ENCODE assay signal across 19 cellular contexts in genomic region chr11:64841592-64842365, GRCh38. TPM values are rescaled to one million over a fixed set of nuclear protein-coding genes. Genes with fewer than 3 reads are reported as not detected.
DNase-seq lines count a peak whose midpoint lies in the region; ATAC-seq, FAIRE-seq and TF ChIP-seq lines count a peak whose summit lies in the region.
"Had no signal": no experiment of that assay in that cellular context is flagged by ENCODE, and none has a peak within 500 bp of the region (broad histone marks: within the 10 kb centered on the region; RNA-seq: fewer than 3 reads in every experiment).

No MANE protein-coding gene starts in this region.

- H3K4me1 ChIP-seq in HepG2 (ENCODE audit: insufficient read depth, low read length) (peaks cover 46% of the 10 kb centered on the region), right lobe of liver (peaks cover 0 to 5% (median 0%) of the 10 kb centered on the region in 4 donors)

- no TSS peak for BruUV-seq in HepG2 (replicated peaks; lab: Mats Ljungman, UMichigan)

- no peak for TF ChIP-seq CTCF in HepG2 (CRISPR knock-in tag; IDR thresholded peaks at IDR 0.05)
- no peak for TF ChIP-seq CTCF in right lobe of liver (IDR thresholded peaks at IDR 0.05)
- no peak for TF ChIP-seq CTCF in neural crest cell (conservative IDR thresholded peaks at IDR 0.05)

- no peak overlapping the region; the same call in 1 of the 2 replicates for H3K9ac ChIP-seq in HepG2 (ENCODE audit: insufficient read depth, low read depth, low read length)

- H3K4me3 ChIP-seq in HepG2 (replicated peaks in 1 of 3; ENCODE audit: insufficient read depth in 1 of 3, low read depth in 2 of 3, low read length in 3 of 3) (no peak overlapping the region), right lobe of liver (no peak overlapping the region)
- H3K4me3 ChIP-seq: thoracic aorta had no signal

- TF ChIP-seq EP300 in HepG2 (IDR thresholded peaks at IDR 0.05; ENCODE audit: low read depth in 2 of 2, low read length in 2 of 2) (no peak), HepG2 (CRISPR knock-in tag; IDR thresholded peaks at IDR 0.05; ENCODE audit: borderline replicate concordance) (no peak)

- WGBS in HepG2 (ENCODE audit: low lambda C conversion rate) = 78% methylated on average over 7 of the region's 15 CpGs
- no CpG with 5 or more reads among the region's 15 CpGs for WGBS in right lobe of liver (ENCODE audit: insufficient coverage, low coverage, low lambda C conversion rate, missing lambda C conversion rate)

- H2AFZ ChIP-seq in HepG2 (ENCODE audit: low read length) = no peak overlapping the region

- H3K27ac ChIP-seq in HepG2 (ENCODE audit: extremely low read length, insufficient read depth, low read length) = no peak overlapping the region
- H3K27ac ChIP-seq in right lobe of liver = no peak overlapping the region
- H3K27ac ChIP-seq: thoracic aorta had no signal

- H3K4me3 Mint-ChIP-seq in neural crest cell = no peak overlapping the region
- H3K4me3 Mint-ChIP-seq: CD8-positive, alpha-beta T cell; naive thymus-derived CD4-positive, alpha-beta T cell had no signal

- no peak for ATAC-seq in HepG2
- no peak for ATAC-seq in right lobe of liver
- no peak for ATAC-seq in GM21526 (IDR thresholded peaks at IDR 0.05; ENCODE audit: low FRiP score, unreplicated experiment)
- ATAC-seq in GM18861 (IDR thresholded peaks at IDR 0.05; ENCODE audit: unreplicated experiment) = no peak
- ATAC-seq: activated CD4-positive, CD25-positive, alpha-beta regulatory T cell treated with anti-CD3 and anti-CD28 coated beads, Interleukin-2, amount 50 U/mL, for 24 hours; CD8-positive, alpha-beta T cell; naive thymus-derived CD4-positive, alpha-beta T cell; Right ventricle myocardium inferior had no signal

- no peak for FAIRE-seq in HepG2 (lab: Jason Lieb, UNC)
- FAIRE-seq: H54 had no signal

- H3K36me3 Mint-ChIP-seq in neural crest cell (ENCODE audit: low read depth) = no peaks in the 10 kb centered on the region

- no peaks in the 10 kb centered on the region for H3K9me3 Mint-ChIP-seq in neural crest cell
- H3K9me3 Mint-ChIP-seq: CD8-positive, alpha-beta T cell had no signal

- peaks cover 17% of the 10 kb centered on the region for H3K27me3 Mint-ChIP-seq in neural crest cell (ENCODE audit: low read depth)
- H3K27me3 Mint-ChIP-seq: naive thymus-derived CD4-positive, alpha-beta T cell had no signal

- intact Hi-C loops in HepG2 (cut with micrococcal nuclease; ENCODE audit: unreplicated experiment) = loop anchor here (10.0 kb wide), 1 partner anchor 57 kb away; no protein-coding TSS in a partner anchor
- intact Hi-C loops in right lobe of liver (cut with DNase I) = loop anchor here in 1 of 2 donors (10.0 kb wide), 1 partner anchor 57 kb away; no protein-coding TSS in a partner anchor

- TF ChIP-seq RAD21 in HepG2 (CRISPR knock-in tag; IDR thresholded peaks at IDR 0.05) = no peak

- H3K27ac Mint-ChIP-seq in neural crest cell (ENCODE audit: unreplicated experiment) = peak overlapping the region; percentile 27
- H3K27ac Mint-ChIP-seq: CD8-positive, alpha-beta T cell had no signal

- H3K36me3 ChIP-seq in HepG2 (replicated peaks in 1 of 2; ENCODE audit: control insufficient read depth in 1 of 2, insufficient read depth in 2 of 2, low read length in 2 of 2) (no peaks in the 10 kb centered on the region), right lobe of liver (no peaks in the 10 kb centered on the region)
- H3K36me3 ChIP-seq: thoracic aorta had no signal

- in situ Hi-C loops in HepG2 (cut with HindIII; ENCODE audit: extremely low pct_ligation_motif_present, low pct_unique_long_range_greater_than_20kb) = loop anchor here (5.0 kb wide), 1 partner anchor 39 kb away; the partner anchor contains the start of gene MAP4K2

- TF ChIP-seq POLR2A in HepG2 (IDR thresholded peaks at IDR 0.05; ENCODE audit: insufficient read depth in 1 of 2, low read depth in 2 of 2, low read length in 2 of 2) (no peak), right lobe of liver (IDR thresholded peaks at IDR 0.05) (no peak)

- H3K27me3 ChIP-seq in HepG2 (ENCODE audit: control insufficient read depth in 1 of 2, insufficient read depth in 2 of 2, low read length in 2 of 2) (no peaks in the 10 kb centered on the region; a peak in 2 of 5 replicates), right lobe of liver (no peaks in the 10 kb centered on the region)

- DNase-seq in HepG2 (ENCODE audit: low spot score) (no peak), right lobe of liver (no peak), ecto neural progenitor cell (ENCODE audit: low spot score) (peak; percentile 75), neural crest cell (ENCODE audit: low read depth, low spot score) (no peak), NCI-H524 treated with DMSO at 0.1 percent for 48 hours (lab: John Stamatoyannopoulos, UW) (no peak)
- DNase-seq in activated CD4-positive, CD25-positive, alpha-beta regulatory T cell (lab: John Stamatoyannopoulos, UW) = no peak
- DNase-seq: activated naive CD4-positive, alpha-beta T cell; CD8-positive, alpha-beta T cell; EL; naive thymus-derived CD4-positive, alpha-beta T cell; NCI-H2171 treated with DMSO at 0.1 percent for 48 hours; stimulated activated CD4-positive, alpha-beta T cell treated with anti-CD3 and anti-CD28 coated beads, Interleukin-1b, Interleukin-23, amount 100 ng/mL, for 48 hours; T-helper 1 cell had no signal

- H3K9me3 ChIP-seq in HepG2 (ENCODE audit: low read length) (no peaks in the 10 kb centered on the region), right lobe of liver (no peaks in the 10 kb centered on the region)
- H3K9me3 ChIP-seq: thoracic aorta had no signal

- CTCF ChIA-PET in HepG2 (lab: Yijun Ruan, JAX; ENCODE audit: low intra/inter-chr PET ratio, low total read pairs) = no interaction called here

- no peaks in the 10 kb centered on the region for H4K20me1 ChIP-seq in HepG2 (ENCODE audit: insufficient read depth, low read length)

- no peaks in the 10 kb centered on the region for H3K79me2 ChIP-seq in HepG2 (ENCODE audit: insufficient read depth, low read length)

- H3K4me2 ChIP-seq in HepG2 (ENCODE audit: low read depth, low read length) = peak overlapping the region; percentile 99; the same call in 1 of the 2 replicates

- H3K4me1 Mint-ChIP-seq in neural crest cell = peaks cover 9% of the 10 kb centered on the region

- POLR2A ChIA-PET in HepG2 (lab: Yijun Ruan, JAX) = interaction anchor here (1.2 to 1.4 kb wide), 2 partner anchors 63 to 172 kb away, joined by 5 to 6 read pairs; partner anchors contain the start of gene ARL2

RNA-seq across cellular contexts. Expression of gene CDC42BPG, which starts 2.7 kb away (rescaled TPM):
- 0.77 and 1.4 TPM in 2 replicates for total RNA-seq in HepG2 (2016; rRNA removed; fragmentation: Illumina TruSeq; extraction: Trizol)
- total RNA-seq in HepG2 (2016; cell fraction: cytosol; rRNA removed; fragmentation: Illumina TruSeq; extraction: Trizol; ENCODE audit: low read depth) = 0.10 and 0.35 TPM in 2 replicates
- total RNA-seq in HepG2 (2016; cell fraction: insoluble cytoplasmic fraction; rRNA removed; fragmentation: Illumina TruSeq; extraction: Trizol) = 0.42 and 1.4 TPM in 2 replicates
- 0.37 and 0.38 TPM in 2 replicates for total RNA-seq in HepG2 (2016; cell fraction: membrane; rRNA removed; fragmentation: Illumina TruSeq; extraction: Trizol)
- total RNA-seq in HepG2 (2016; cell fraction: nucleus; rRNA removed; fragmentation: Illumina TruSeq; extraction: Trizol) = 1.8 and 2.0 TPM in 2 replicates
- polyA plus RNA-seq in HepG2 (2011; rRNA removed) = 0.55 and 0.99 TPM in 2 replicates
- polyA plus RNA-seq in HepG2 (2011; cell fraction: cytosol; rRNA removed) = 0.34 and 0.54 TPM in 2 replicates
- polyA plus RNA-seq in HepG2 (2011; cell fraction: nucleus; rRNA removed) = 6.3 and 7.3 TPM in 2 replicates
- polyA plus RNA-seq in HepG2 (2012) = 1.2 and 1.3 TPM in 2 replicates
- 0.06 and 0.11 TPM in 2 replicates for polyA plus RNA-seq in HepG2 (2016; cell fraction: cytosol; fragmentation: Illumina TruSeq; extraction: Trizol; ENCODE audit: low read depth)
- polyA plus RNA-seq in HepG2 (2016; cell fraction: insoluble cytoplasmic fraction; fragmentation: Illumina TruSeq; extraction: Trizol; ENCODE audit: low read depth) = 0.63 and 0.75 TPM in 2 replicates
- polyA plus RNA-seq in HepG2 (2016; cell fraction: membrane; fragmentation: Illumina TruSeq; extraction: Trizol; ENCODE audit: low read depth) = 0.24 and 0.70 TPM in 2 replicates
- 4.9 and 5.6 TPM in 2 replicates for polyA plus RNA-seq in HepG2 (2016; cell fraction: nucleus; fragmentation: Illumina TruSeq; extraction: Trizol; ENCODE audit: insufficient read depth, low read depth)
- polyA minus RNA-seq in HepG2 (2011; rRNA and poly(A)+ RNA removed; ENCODE audit: low replicate concordance) = 1.3 and 2.7 TPM in 2 replicates
- 0.59 and 1.6 TPM in 2 replicates for polyA minus RNA-seq in HepG2 (2011; cell fraction: cytosol; rRNA and poly(A)+ RNA removed)
- 1.9 and 4.0 TPM in 2 replicates for polyA minus RNA-seq in HepG2 (2011; cell fraction: nucleus; rRNA and poly(A)+ RNA removed)
- 1 to 10 TPM in 1 of 6 experiments, under 1 TPM in 5; 0.63 to 1.1 (median 0.99) TPM for total RNA-seq in right lobe of liver
- 3.0 and 3.5 TPM in 2 replicates for total RNA-seq in neural crest cell

RNA-seq across cellular contexts. Expression of gene MEN1, which starts 31.4 kb away (rescaled TPM):
- total RNA-seq in HepG2 (2016; rRNA removed; fragmentation: Illumina TruSeq; extraction: Trizol) (15.3 and 20.5 TPM in 2 replicates), right lobe of liver (10 to 100 TPM; 13.1 to 21.5 (median 17.0) TPM), neural crest cell (54.8 and 57.9 TPM in 2 replicates)
- 3.8 and 4.3 TPM in 2 replicates for total RNA-seq in HepG2 (2016; cell fraction: cytosol; rRNA removed; fragmentation: Illumina TruSeq; extraction: Trizol; ENCODE audit: low read depth)
- 11.7 and 21.5 TPM in 2 replicates for total RNA-seq in HepG2 (2016; cell fraction: insoluble cytoplasmic fraction; rRNA removed; fragmentation: Illumina TruSeq; extraction: Trizol)
- total RNA-seq in HepG2 (2016; cell fraction: membrane; rRNA removed; fragmentation: Illumina TruSeq; extraction: Trizol) = 9.8 and 11.2 TPM in 2 replicates
- 16.8 and 17.9 TPM in 2 replicates for total RNA-seq in HepG2 (2016; cell fraction: nucleus; rRNA removed; fragmentation: Illumina TruSeq; extraction: Trizol)
- polyA plus RNA-seq in HepG2 (2011; rRNA removed) = 27.3 and 30.9 TPM in 2 replicates
- polyA plus RNA-seq in HepG2 (2011; cell fraction: cytosol; rRNA removed) = 11.1 and 16.7 TPM in 2 replicates
- polyA plus RNA-seq in HepG2 (2011; cell fraction: nucleus; rRNA removed) = 97.2 and 109 TPM in 2 replicates
- 19.6 and 26.4 TPM in 2 replicates for polyA plus RNA-seq in HepG2 (2012)
- 5.0 and 5.9 TPM in 2 replicates for polyA plus RNA-seq in HepG2 (2016; cell fraction: cytosol; fragmentation: Illumina TruSeq; extraction: Trizol; ENCODE audit: low read depth)
- 24.4 and 31.0 TPM in 2 replicates for polyA plus RNA-seq in HepG2 (2016; cell fraction: insoluble cytoplasmic fraction; fragmentation: Illumina TruSeq; extraction: Trizol; ENCODE audit: low read depth)
- 13.6 and 15.0 TPM in 2 replicates for polyA plus RNA-seq in HepG2 (2016; cell fraction: membrane; fragmentation: Illumina TruSeq; extraction: Trizol; ENCODE audit: low read depth)
- polyA plus RNA-seq in HepG2 (2016; cell fraction: nucleus; fragmentation: Illumina TruSeq; extraction: Trizol; ENCODE audit: insufficient read depth, low read depth) = 70.2 and 70.8 TPM in 2 replicates
- 38.1 and 40.7 TPM in 2 replicates for polyA minus RNA-seq in HepG2 (2011; rRNA and poly(A)+ RNA removed; ENCODE audit: low replicate concordance)
- 14.8 and 15.4 TPM in 2 replicates for polyA minus RNA-seq in HepG2 (2011; cell fraction: cytosol; rRNA and poly(A)+ RNA removed)
- polyA minus RNA-seq in HepG2 (2011; cell fraction: nucleus; rRNA and poly(A)+ RNA removed) = 11.1 and 15.7 TPM in 2 replicates

RNA-seq across cellular contexts. Expression of gene EHD1, which starts 36.6 kb away (rescaled TPM):
- 22.0 and 26.6 TPM in 2 replicates for total RNA-seq in HepG2 (2016; rRNA removed; fragmentation: Illumina TruSeq; extraction: Trizol)
- total RNA-seq in HepG2 (2016; cell fraction: cytosol; rRNA removed; fragmentation: Illumina TruSeq; extraction: Trizol; ENCODE audit: low read depth) = 8.1 and 9.7 TPM in 2 replicates
- total RNA-seq in HepG2 (2016; cell fraction: insoluble cytoplasmic fraction; rRNA removed; fragmentation: Illumina TruSeq; extraction: Trizol) = 22.9 and 29.1 TPM in 2 replicates
- total RNA-seq in HepG2 (2016; cell fraction: membrane; rRNA removed; fragmentation: Illumina TruSeq; extraction: Trizol) = 11.0 and 11.5 TPM in 2 replicates
- total RNA-seq in HepG2 (2016; cell fraction: nucleus; rRNA removed; fragmentation: Illumina TruSeq; extraction: Trizol) = 16.8 and 19.6 TPM in 2 replicates
- polyA plus RNA-seq in HepG2 (2011; rRNA removed) = 23.6 and 29.4 TPM in 2 replicates
- 20.8 and 31.1 TPM in 2 replicates for polyA plus RNA-seq in HepG2 (2011; cell fraction: cytosol; rRNA removed)
- polyA plus RNA-seq in HepG2 (2011; cell fraction: nucleus; rRNA removed) = 42.3 and 43.0 TPM in 2 replicates
- 18.8 and 23.3 TPM in 2 replicates for polyA plus RNA-seq in HepG2 (2012)
- polyA plus RNA-seq in HepG2 (2016; cell fraction: cytosol; fragmentation: Illumina TruSeq; extraction: Trizol; ENCODE audit: low read depth) = 3.5 and 3.9 TPM in 2 replicates
- polyA plus RNA-seq in HepG2 (2016; cell fraction: insoluble cytoplasmic fraction; fragmentation: Illumina TruSeq; extraction: Trizol; ENCODE audit: low read depth) = 29.0 and 35.3 TPM in 2 replicates
- 7.9 and 9.3 TPM in 2 replicates for polyA plus RNA-seq in HepG2 (2016; cell fraction: membrane; fragmentation: Illumina TruSeq; extraction: Trizol; ENCODE audit: low read depth)
- 33.4 and 34.4 TPM in 2 replicates for polyA plus RNA-seq in HepG2 (2016; cell fraction: nucleus; fragmentation: Illumina TruSeq; extraction: Trizol; ENCODE audit: insufficient read depth, low read depth)
- polyA minus RNA-seq in HepG2 (2011; rRNA and poly(A)+ RNA removed; ENCODE audit: low replicate concordance) = 63.9 and 78.7 TPM in 2 replicates
- 21.2 and 28.0 TPM in 2 replicates for polyA minus RNA-seq in HepG2 (2011; cell fraction: cytosol; rRNA and poly(A)+ RNA removed)
- polyA minus RNA-seq in HepG2 (2011; cell fraction: nucleus; rRNA and poly(A)+ RNA removed) = 15.5 and 22.1 TPM in 2 replicates
- total RNA-seq in right lobe of liver = 10 to 100 TPM; 18.8 to 36.1 (median 26.3) TPM
- total RNA-seq in neural crest cell = 74.2 and 77.2 TPM in 2 replicates

RNA-seq across cellular contexts. Expression of gene MAP4K2, which starts 38.8 kb away (rescaled TPM):
- total RNA-seq in HepG2 (2016; rRNA removed; fragmentation: Illumina TruSeq; extraction: Trizol) = 7.8 and 8.3 TPM in 2 replicates
- 3.5 and 4.1 TPM in 2 replicates for total RNA-seq in HepG2 (2016; cell fraction: cytosol; rRNA removed; fragmentation: Illumina TruSeq; extraction: Trizol; ENCODE audit: low read depth)
- 4.8 and 7.6 TPM in 2 replicates for total RNA-seq in HepG2 (2016; cell fraction: insoluble cytoplasmic fraction; rRNA removed; fragmentation: Illumina TruSeq; extraction: Trizol)
- total RNA-seq in HepG2 (2016; cell fraction: membrane; rRNA removed; fragmentation: Illumina TruSeq; extraction: Trizol) = 10.9 and 11.1 TPM in 2 replicates
- total RNA-seq in HepG2 (2016; cell fraction: nucleus; rRNA removed; fragmentation: Illumina TruSeq; extraction: Trizol) = 6.7 and 7.4 TPM in 2 replicates
- 15.5 and 17.6 TPM in 2 replicates for polyA plus RNA-seq in HepG2 (2011; rRNA removed)
- 7.7 and 11.1 TPM in 2 replicates for polyA plus RNA-seq in HepG2 (2011; cell fraction: cytosol; rRNA removed)
- 71.3 and 101 TPM in 2 replicates for polyA plus RNA-seq in HepG2 (2011; cell fraction: nucleus; rRNA removed)
- polyA plus RNA-seq in HepG2 (2012) = 8.7 and 10.1 TPM in 2 replicates
- 5.1 and 6.2 TPM in 2 replicates for polyA plus RNA-seq in HepG2 (2016; cell fraction: cytosol; fragmentation: Illumina TruSeq; extraction: Trizol; ENCODE audit: low read depth)
- polyA plus RNA-seq in HepG2 (2016; cell fraction: insoluble cytoplasmic fraction; fragmentation: Illumina TruSeq; extraction: Trizol; ENCODE audit: low read depth) = 7.8 and 9.1 TPM in 2 replicates
- polyA plus RNA-seq in HepG2 (2016; cell fraction: membrane; fragmentation: Illumina TruSeq; extraction: Trizol; ENCODE audit: low read depth) = 9.5 and 11.8 TPM in 2 replicates
- polyA plus RNA-seq in HepG2 (2016; cell fraction: nucleus; fragmentation: Illumina TruSeq; extraction: Trizol; ENCODE audit: insufficient read depth, low read depth) = 20.0 and 20.1 TPM in 2 replicates
- 25.9 and 40.8 TPM in 2 replicates for polyA minus RNA-seq in HepG2 (2011; rRNA and poly(A)+ RNA removed; ENCODE audit: low replicate concordance)
- polyA minus RNA-seq in HepG2 (2011; cell fraction: cytosol; rRNA and poly(A)+ RNA removed) = 4.3 and 6.6 TPM in 2 replicates
- polyA minus RNA-seq in HepG2 (2011; cell fraction: nucleus; rRNA and poly(A)+ RNA removed) = 8.7 and 10.9 TPM in 2 replicates
- 10 to 100 TPM in 1 of 6 experiments, 1 to 10 TPM in 5; 3.4 to 14.7 (median 4.8) TPM for total RNA-seq in right lobe of liver
- total RNA-seq in neural crest cell = 13.1 and 14.6 TPM in 2 replicates
